In genomic region chr21:35113064-35113463, GRCh38 we compare ENCODE assay signal across 1 cellular context.
A peak's percentile ranks its signal among the peaks of the same experiment; 100 is the strongest.
TF ChIP-seq lines count a peak whose summit lies in the region.

No MANE protein-coding gene starts in this region.

TF ChIP-seq in K562, 482 proteins besides CTCF, POLR2A, EP300 and RAD21 (continued from another document):
- TF ChIP-seq SRF (CRISPR knock-in tag; IDR thresholded peaks at IDR 0.05) (no peak), EGR1 (conservative IDR thresholded peaks at IDR 0.05) (peak; percentile 52), GABPA (tag; conservative IDR thresholded peaks at IDR 0.05; ENCODE audit: low read depth) (peak; percentile 41; the same call in 1 of the 2 replicates), THRB (CRISPR knock-in tag; conservative IDR thresholded peaks at IDR 0.05) (no peak), ZNF780A (CRISPR knock-in tag; IDR thresholded peaks at IDR 0.05) (no peak), JUNB (CRISPR knock-in tag; conservative IDR thresholded peaks at IDR 0.05) (no peak), GMEB1 (CRISPR knock-in tag; IDR thresholded peaks at IDR 0.05) (no peak), CHD4 (IDR thresholded peaks at IDR 0.05; ENCODE audit: insufficient read depth, insufficient replicate concordance, low read depth, low read length, poor library complexity, severe bottlenecking) (no peak), ZSCAN29 (IDR thresholded peaks at IDR 0.05) (no peak), MBD1 (CRISPR knock-in tag; IDR thresholded peaks at IDR 0.05) (no peak), TRIM28 (IDR thresholded peaks at IDR 0.05) (no peak), MEIS2 (IDR thresholded peaks at IDR 0.05; ENCODE audit: partially characterized antibody) (peak; percentile 11), SMARCE1 (IDR thresholded peaks at IDR 0.05) (no peak), PHF21A (IDR thresholded peaks at IDR 0.05; ENCODE audit: borderline replicate concordance, low read depth) (no peak), SIRT6 (IDR thresholded peaks at IDR 0.05; ENCODE audit: low read depth, low read length) (no peak), TGIF2 (CRISPR knock-in tag; IDR thresholded peaks at IDR 0.05) (no peak), YY1 (IDR thresholded peaks at IDR 0.05; ENCODE audit: borderline replicate concordance in 1 of 3, control insufficient read depth in 1 of 3, extremely low read depth in 1 of 3, insufficient read depth in 3 of 3, insufficient read length in 1 of 3, insufficient replicate concordance in 2 of 3, low read depth in 1 of 3, low read length in 2 of 3) (no peak)
